In genomic region chr19:12641456-12641855, GRCh38 we compare ENCODE assay signal across 28 cellular contexts.
"Had no signal": no experiment of that assay in that cellular context is flagged by ENCODE, and none has a peak within 500 bp of the region (broad histone marks: within the 10 kb centered on the region; RNA-seq: fewer than 3 reads in every experiment).

No MANE protein-coding gene starts in this region.

- H3K4me1 Mint-ChIP-seq: endodermal cell had no signal

- H3K27ac Mint-ChIP-seq: dendritic cell treated with granulocyte-macrophage colony-stimulating factor and Interleukin-4, amounts not matched to agents 40 ng/mL and 50 ng/mL, for 4 days; endodermal cell; mesothelial cell of epicardium; natural killer cell treated with Interleukin-12 subunit alpha and Interleukin-12 subunit beta and Interleukin-15 and Interleukin-18, amount 100 ng/mL, for 72 hours had no signal

- H3K9me3 Mint-ChIP-seq: dendritic cell treated with granulocyte-macrophage colony-stimulating factor and Interleukin-4, amounts not matched to agents 40 ng/mL and 50 ng/mL, for 4 days; mesothelial cell of epicardium; naive B cell; natural killer cell treated with Interleukin-12 subunit alpha and Interleukin-12 subunit beta and Interleukin-15 and Interleukin-18, amount 100 ng/mL, for 72 hours; stimulated activated naive CD8-positive, alpha-beta T cell treated with anti-CD3 and anti-CD28 coated beads, Interleukin-15, amount 100 ng/mL, for 72 hours had no signal

- DNase-seq: colonic mucosa; effector CD8-positive, alpha-beta T cell; endodermal cell; foreskin fibroblast; glutamatergic neuron; hypothalamus; mesenchymal stem cell; mucosa of descending colon; naive B cell; retina; small intestine; stimulated activated CD4-positive, alpha-beta T cell treated with anti-CD3 and anti-CD28 coated beads, Interleukin-12 subunit alpha, Interleukin-12 subunit beta, amount 100 ng/mL, for 4 hours; stimulated activated CD4-positive, alpha-beta T cell treated with anti-CD3 and anti-CD28 coated beads, Interleukin-1b, Interleukin-23, amount 100 ng/mL, for 48 hours; stimulated activated CD4-positive, alpha-beta T cell treated with anti-CD3 and anti-CD28 coated beads, Interleukin-4, amount 100 ng/mL, for 1 hour; stimulated activated CD8-positive, alpha-beta memory T cell treated with anti-CD3 and anti-CD28 coated beads, Interleukin-4, amount 100 ng/mL, for 48 hours; stimulated activated naive CD4-positive, alpha-beta T cell; stimulated activated naive CD8-positive, alpha-beta T cell treated with anti-CD3 and anti-CD28 coated beads, Interleukin-15, amount 100 ng/mL, for 72 hours; transverse colon; upper lobe of right lung; uterus had no signal

- ATAC-seq: esophagus mucosa; left lobe of liver; mucosa of descending colon; natural killer cell treated with Interleukin-12 subunit alpha and Interleukin-12 subunit beta and Interleukin-15 and Interleukin-18, amount 100 ng/mL, for 72 hours; pancreas; right lobe of liver; stimulated activated naive CD8-positive, alpha-beta T cell treated with anti-CD3 and anti-CD28 coated beads, Interleukin-15, amount 100 ng/mL, for 72 hours; upper lobe of right lung had no signal

- H3K27me3 Mint-ChIP-seq: dendritic cell treated with granulocyte-macrophage colony-stimulating factor and Interleukin-4, amounts not matched to agents 40 ng/mL and 50 ng/mL, for 4 days; naive B cell; natural killer cell treated with Interleukin-12 subunit alpha and Interleukin-12 subunit beta and Interleukin-15 and Interleukin-18, amount 100 ng/mL, for 72 hours; stimulated activated naive CD8-positive, alpha-beta T cell treated with anti-CD3 and anti-CD28 coated beads, Interleukin-15, amount 100 ng/mL, for 72 hours had no signal

- H3K4me3 Mint-ChIP-seq: dendritic cell treated with granulocyte-macrophage colony-stimulating factor and Interleukin-4, amounts not matched to agents 40 ng/mL and 50 ng/mL, for 4 days; endodermal cell; mesothelial cell of epicardium; naive B cell; natural killer cell treated with Interleukin-12 subunit alpha and Interleukin-12 subunit beta and Interleukin-15 and Interleukin-18, amount 100 ng/mL, for 72 hours; neural crest cell had no signal

- H3K36me3 Mint-ChIP-seq: natural killer cell treated with Interleukin-12 subunit alpha and Interleukin-12 subunit beta and Interleukin-15 and Interleukin-18, amount 100 ng/mL, for 72 hours had no signal
